Comparison of ENCODE assay signal across 9 cellular contexts in the genomic region with DNA sequence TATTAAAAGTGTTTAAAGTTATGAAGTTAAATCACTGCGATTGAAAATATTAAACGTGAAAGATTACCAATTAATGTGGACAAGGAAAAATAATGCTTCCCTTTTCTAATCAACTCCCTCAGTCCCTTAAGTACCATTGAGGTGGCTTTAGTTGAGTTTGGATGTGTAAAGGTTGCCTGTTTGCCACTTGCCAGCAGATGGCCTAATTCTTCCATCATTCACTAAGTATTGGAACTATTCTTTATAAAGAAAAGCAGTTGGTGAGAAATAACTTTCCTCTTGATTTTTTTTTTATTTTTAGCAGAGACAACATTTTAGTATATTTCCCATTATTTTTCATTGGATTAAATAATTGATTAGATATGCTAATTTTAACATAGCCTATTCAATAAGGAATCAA.
DNase-seq lines count a peak whose midpoint lies in the region; ATAC-seq and TF ChIP-seq lines count a peak whose summit lies in the region.
"Had no signal": no experiment of that assay in that cellular context is flagged by ENCODE, and none has a peak within 500 bp of the region (broad histone marks: within the 10 kb centered on the region; RNA-seq: fewer than 3 reads in every experiment).

No MANE protein-coding gene starts in this region.

- H3K4me1 Mint-ChIP-seq in Calu3 (ENCODE audit: low read depth, unreplicated experiment): no peaks in the 10 kb centered on the region

- TF ChIP-seq CTCF in astrocyte of the cerebellum (IDR thresholded peaks at IDR 0.05; ENCODE audit: low read depth, low read length, missing control alignments): peak; percentile 36
- no peak for TF ChIP-seq CTCF in Calu3 (IDR thresholded peaks at IDR 0.05; ENCODE audit: unreplicated experiment)

- intact Hi-C loops in Calu3 (cut with micrococcal nuclease; ENCODE audit: unreplicated experiment): loop anchor here (1.0 to 10.0 kb wide), 2 partner anchors 659 to 845 kb away; no protein-coding TSS in a partner anchor

- H3K27ac Mint-ChIP-seq in Calu3 (ENCODE audit: unreplicated experiment): no peak overlapping the region

- no peak for ATAC-seq in activated CD4-positive, CD25-positive, alpha-beta regulatory T cell treated with anti-CD3 and anti-CD28 coated beads, Interleukin-2, amount 50 U/mL, for 24 hours
- ATAC-seq: body of pancreas had no signal

- BruUV-seq in Calu3 (replicated peaks; lab: Mats Ljungman, UMichigan): no TSS peak

- no peak overlapping the region for H3K4me3 ChIP-seq in astrocyte of the cerebellum (ENCODE audit: low read depth, low read length)
- H3K4me3 ChIP-seq: body of pancreas had no signal

- no peak overlapping the region for H3K4me3 Mint-ChIP-seq in Calu3 (ENCODE audit: low read depth, unreplicated experiment)

- H3K27me3 Mint-ChIP-seq in Calu3 (ENCODE audit: unreplicated experiment): no peaks in the 10 kb centered on the region

- H3K36me3 Mint-ChIP-seq in Calu3 (ENCODE audit: insufficient read depth, unreplicated experiment): no peaks in the 10 kb centered on the region

- in situ Hi-C loops in G401 (cut with HindIII; ENCODE audit: low sequenced_read_pairs) (loop anchor here (25.0 kb wide), 1 partner anchor 847 kb away; no protein-coding TSS in a partner anchor), astrocyte of the cerebellum (cut with HindIII; ENCODE audit: low sequenced_read_pairs) (no loop called here)

- DNase-seq in G401 (ENCODE audit: low spot score) (peak; percentile 29), Kasumi-1 (lab: John Stamatoyannopoulos, UW) (peak; percentile 36 to 63), astrocyte of the cerebellum (ENCODE audit: low read depth) (no peak), midbrain (lab: John Stamatoyannopoulos, UW) (peak; percentile 56), Calu3 (no peak), mucosa of gallbladder (ENCODE audit: low spot score) (no peak)
- DNase-seq in effector CD8-positive, alpha-beta T cell (lab: John Stamatoyannopoulos, UW): no peak

- CTCF ChIA-PET in Calu3 (lab: Charles Lee): no interaction called here

- H3K9me3 Mint-ChIP-seq in Calu3 (ENCODE audit: low read depth, unreplicated experiment): no peaks in the 10 kb centered on the region

Comparison
In these comparisons a context has a peak if more than half of its experiments do, and no peak if none do; other contexts are left out.
1. DNase-seq: peak in G401 (single experiment), Kasumi-1 (2 of 2) and midbrain (single experiment); none in astrocyte of the cerebellum (single experiment), effector CD8-positive, alpha-beta T cell (single experiment), Calu3 (single experiment) and mucosa of gallbladder (single experiment).